Comparison of ENCODE assay signal across 38 cellular contexts in the genomic region with DNA sequence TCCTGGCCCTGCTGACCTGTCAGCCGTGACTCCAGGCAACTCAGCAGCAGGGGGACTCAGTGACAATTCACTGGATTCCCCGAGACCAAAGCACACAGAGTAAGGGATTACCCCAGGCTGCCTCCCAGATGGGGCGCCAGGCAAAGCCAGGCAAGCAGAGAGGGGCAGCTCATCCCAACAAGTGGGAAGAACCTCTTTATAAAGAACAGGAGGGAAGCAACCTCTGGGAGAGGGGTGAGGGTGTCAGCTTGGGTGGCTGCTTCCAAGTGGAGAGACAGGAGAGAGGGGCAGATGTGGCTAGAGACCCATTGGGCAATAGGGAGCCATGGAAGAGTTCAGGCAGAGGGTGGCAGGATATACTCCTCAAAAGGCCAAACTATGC. TPM values are rescaled to one million over a fixed set of nuclear protein-coding genes. Genes with fewer than 3 reads are reported as not detected.
"Had no signal": no experiment of that assay in that cellular context is flagged by ENCODE, and none has a peak within 500 bp of the region (broad histone marks: within the 10 kb centered on the region; RNA-seq: fewer than 3 reads in every experiment).

No MANE protein-coding gene starts in this region.

- H3K36me3 Mint-ChIP-seq: activated CD4-positive, alpha-beta memory T cell treated with anti-CD3 and anti-CD28 coated beads for 36 hours; brain had no signal

- H3K4me1 Mint-ChIP-seq: activated B cell treated with CpG ODN at 0.5 μM for 24 hours; activated naive CD8-positive, alpha-beta T cell treated with anti-CD3 and anti-CD28 coated beads for 36 hours; brain; central memory CD8-positive, alpha-beta T cell had no signal

- H3K27ac ChIP-seq: adrenal gland, Peyer's patch, RWPE1, VCaP had no signal

- H3K27ac Mint-ChIP-seq: activated B cell treated with CpG ODN at 0.5 μM for 24 hours; activated CD4-positive, alpha-beta memory T cell treated with anti-CD3 and anti-CD28 coated beads for 36 hours; activated naive CD8-positive, alpha-beta T cell treated with anti-CD3 and anti-CD28 coated beads for 36 hours; activated T-helper 1 cell treated with anti-CD3 and anti-CD28 coated beads, Interleukin-12 subunit alpha, Interleukin-12 subunit beta, Interleukin-2, Interleukin-4 antibody, amounts not matched to agents 30 ng/mL and 10 ng/mL and 1 ng/mL, durations not matched to agents 14 hours and 24 hours and 36 hours; brain had no signal

- ATAC-seq: activated T-cell treated with anti-CD3 and anti-CD28 coated beads, Interleukin-2, amount 50 U/mL, for 4 hours; PC-3; Right ventricle myocardium inferior had no signal

- FAIRE-seq: astrocyte, bronchial epithelial cell had no signal

- H3K4me1 ChIP-seq: adrenal gland, Peyer's patch had no signal

- H3K4me3 Mint-ChIP-seq: activated B cell treated with CpG ODN at 0.5 μM for 24 hours; activated CD4-positive, alpha-beta memory T cell treated with anti-CD3 and anti-CD28 coated beads for 36 hours; activated naive CD8-positive, alpha-beta T cell treated with anti-CD3 and anti-CD28 coated beads for 36 hours; activated T-cell treated with anti-CD3 and anti-CD28 coated beads, Interleukin-2, amount 50 U/mL, for 4 hours; activated T-helper 1 cell treated with anti-CD3 and anti-CD28 coated beads, Interleukin-12 subunit alpha, Interleukin-12 subunit beta, Interleukin-2, Interleukin-4 antibody, amounts not matched to agents 30 ng/mL and 10 ng/mL and 1 ng/mL, durations not matched to agents 14 hours and 24 hours and 36 hours; brain; central memory CD8-positive, alpha-beta T cell had no signal

- H3K27me3 ChIP-seq: adrenal gland, Peyer's patch had no signal

- H3K36me3 ChIP-seq: adrenal gland, Peyer's patch had no signal

- DNase-seq: activated B cell treated with CpG ODN at 0.5 μM for 24 hours; activated CD4-positive, alpha-beta memory T cell treated with anti-CD3 and anti-CD28 coated beads for 36 hours; activated CD4-positive, alpha-beta T cell treated with anti-CD3 and anti-CD28 coated beads for 4 hours; activated CD4-positive, alpha-beta T cell treated with anti-CD3 and anti-CD28 coated beads, Interleukin-2, amount 50 U/mL, for 1 hour; activated CD4-positive, CD25-positive, alpha-beta regulatory T cell treated with anti-CD3 and anti-CD28 coated beads, Interleukin-2, amount 50 U/mL, for 72 hours; activated CD8-positive, alpha-beta memory T cell treated with anti-CD3 and anti-CD28 coated beads, Interleukin-2, amount 50 U/mL, for 4 hours; activated naive CD4-positive, alpha-beta T cell; activated naive CD4-positive, alpha-beta T cell treated with anti-CD3 and anti-CD28 coated beads, Interleukin-2, amount 50 U/mL, for 16 hours; activated naive CD8-positive, alpha-beta T cell treated with anti-CD3 and anti-CD28 coated beads for 36 hours; activated T-cell treated with anti-CD3 and anti-CD28 coated beads for 4 hours; activated T-cell treated with anti-CD3 and anti-CD28 coated beads, Interleukin-2, amount 50 U/mL, for 4 hours; adrenal gland; NCI-H1092 treated with DMSO at 0.1 percent for 48 hours; NCI-H1417; NCI-H146; NCI-H187; NCI-H2029 treated with DMSO at 0.1 percent for 48 hours; NCI-H2107; NCI-H2171; NCI-H510A; NCI-H526; NCI-H748 treated with DMSO at 0.1 percent for 48 hours; NK-92 treated with Interleukin-12 subunit alpha and Interleukin-12 subunit beta, amount 100 ng/mL, for 24 hours; PC-3; SW 1271; T-helper 1 cell; T-helper 2 cell; T-helper 9 cell had no signal

- H3K4me3 ChIP-seq: adrenal gland, Peyer's patch had no signal

- H3K9me3 ChIP-seq: adrenal gland, Peyer's patch had no signal

RNA-seq across cellular contexts. Expression of a gene that starts 1.2 kb away (rescaled TPM):
- total RNA-seq: activated B cell treated with CpG ODN at 0.5 μM for 24 hours; activated CD4-positive, alpha-beta memory T cell treated with anti-CD3 and anti-CD28 coated beads for 36 hours; activated naive CD8-positive, alpha-beta T cell treated with anti-CD3 and anti-CD28 coated beads for 36 hours; activated T-cell treated with anti-CD3 and anti-CD28 coated beads, Interleukin-2, amount 50 U/mL, for 4 hours; activated T-helper 1 cell treated with anti-CD3 and anti-CD28 coated beads, Interleukin-12 subunit alpha, Interleukin-12 subunit beta, Interleukin-2, Interleukin-4 antibody, amounts not matched to agents 30 ng/mL and 10 ng/mL and 1 ng/mL, durations not matched to agents 14 hours and 24 hours and 36 hours; adrenal gland; astrocyte; bronchial epithelial cell; M059J; PC-3; Peyer's patch; Right ventricle myocardium inferior had no signal
- polyA plus RNA-seq: adrenal gland had no signal

RNA-seq across cellular contexts. Expression of a gene that starts 36.5 kb away (rescaled TPM):
- total RNA-seq: activated B cell treated with CpG ODN at 0.5 μM for 24 hours; activated CD4-positive, alpha-beta memory T cell treated with anti-CD3 and anti-CD28 coated beads for 36 hours; activated naive CD8-positive, alpha-beta T cell treated with anti-CD3 and anti-CD28 coated beads for 36 hours; activated T-cell treated with anti-CD3 and anti-CD28 coated beads, Interleukin-2, amount 50 U/mL, for 4 hours; activated T-helper 1 cell treated with anti-CD3 and anti-CD28 coated beads, Interleukin-12 subunit alpha, Interleukin-12 subunit beta, Interleukin-2, Interleukin-4 antibody, amounts not matched to agents 30 ng/mL and 10 ng/mL and 1 ng/mL, durations not matched to agents 14 hours and 24 hours and 36 hours; astrocyte; bronchial epithelial cell; M059J; PC-3; Peyer's patch; Right ventricle myocardium inferior had no signal
